Comparison of ENCODE assay signal across 8 cellular contexts in the genomic region with DNA sequence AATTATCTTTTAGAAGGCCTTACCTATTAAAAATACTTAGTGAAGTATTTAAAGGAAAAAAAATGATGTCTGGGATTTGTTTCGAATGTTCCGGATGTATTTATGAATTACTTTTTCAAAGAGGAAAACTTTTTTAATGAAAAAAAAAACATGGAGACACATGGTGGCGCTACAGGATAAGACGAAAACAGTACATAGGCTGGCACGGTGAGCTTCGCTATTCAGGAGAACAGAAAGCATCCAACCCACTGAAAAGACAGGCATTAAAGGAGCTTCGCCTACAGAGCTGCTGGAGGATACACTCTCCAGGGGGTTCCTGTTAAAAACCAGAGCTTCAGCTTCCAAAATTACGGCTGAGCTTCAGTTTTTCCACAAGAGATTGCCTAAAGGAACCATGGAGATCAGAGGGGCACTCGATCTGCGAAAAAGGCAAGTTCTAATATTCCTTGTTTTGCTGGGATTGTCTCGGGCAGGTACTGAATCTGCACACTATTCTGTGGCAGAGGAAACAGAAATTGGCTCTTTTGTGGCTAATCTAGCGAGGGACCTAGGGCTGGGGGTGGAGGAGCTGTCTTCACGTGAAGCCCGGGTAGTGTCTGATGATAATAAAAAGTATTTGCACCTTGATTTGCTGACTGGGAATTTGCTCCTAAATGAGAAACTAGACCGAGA. TPM values are rescaled to one million over a fixed set of nuclear protein-coding genes. Genes with fewer than 3 reads are reported as not detected.
DNase-seq lines count a peak whose midpoint lies in the region; ATAC-seq, FAIRE-seq and TF ChIP-seq lines count a peak whose summit lies in the region.

TSS of gene PCDHB14 (plus strand) at position 232 of the 672 bp plus-strand sequence. CDS start at position 395, 163 bp downstream.

- H3K27ac Mint-ChIP-seq in neural progenitor cell: peak within 1 kb of the TSS; percentile 39

- WGBS in A549 (ENCODE audit: missing lambda C conversion rate): 8% methylated on average over 15 of the region's 15 CpGs

- H3K27me3 ChIP-seq in neural progenitor cell: no peaks in the 10 kb centered on the region

- H3K4me2 ChIP-seq in A549 (peak within 1 kb of the TSS; percentile 55), neural progenitor cell (peak within 1 kb of the TSS; percentile 67)

- H3K36me3 ChIP-seq in neural progenitor cell: peaks cover 6% of the 10 kb centered on the region

- peak; percentile 49 to 55 for TF ChIP-seq RAD21 in A549 (conservative IDR thresholded peaks at IDR 0.05 in 1 of 2, IDR thresholded peaks at IDR 0.05 in 1 of 2)

- TF ChIP-seq CTCF in A549 (IDR thresholded peaks at IDR 0.05): peak; percentile 32; the same call in 2 of the 3 replicates
- peak; percentile 74 for TF ChIP-seq CTCF in neural progenitor cell (IDR thresholded peaks at IDR 0.05)

- POLR2A ChIA-PET in A549 (lab: Yijun Ruan, JAX): interaction anchor here (1.0 kb wide), 1 partner anchor 139 kb away, joined by 3 read pairs; no protein-coding TSS in a partner anchor

- H3K79me2 ChIP-seq in neural progenitor cell (ENCODE audit: low read depth): no peaks in the 10 kb centered on the region

- H3K36me3 Mint-ChIP-seq in neural progenitor cell: peaks cover 6% of the 10 kb centered on the region

- no peaks in the 10 kb centered on the region for H3F3A ChIP-seq in neural progenitor cell (ENCODE audit: low read depth)

- TF ChIP-seq POLR2A in A549 (IDR thresholded peaks at IDR 0.05; ENCODE audit: low read length): no peak

- no peaks in the 10 kb centered on the region for H4K20me1 ChIP-seq in neural progenitor cell (ENCODE audit: low read depth)

- FAIRE-seq in A549 (lab: Jason Lieb, UNC) (no peak), G401.6 (lab: Jason Lieb, UNC) (peak; percentile 94)

- DNase-seq in A549 (ENCODE audit: low read depth in 1 of 2, low spot score in 1 of 2) (peak in 1 of 2 experiments; percentile 36), NCI-H460 (ENCODE audit: extremely low read depth, low read depth) (peak; percentile 48), dermis microvascular lymphatic vessel endothelial cell (ENCODE audit: low read depth in 2 of 2) (peak; percentile 15 to 46), neural progenitor cell (ENCODE audit: low spot score) (peak; percentile 85), cerebellar nuclear complex (lab: John Stamatoyannopoulos, UW) (no peak)

- H3K27me3 Mint-ChIP-seq in neural progenitor cell (ENCODE audit: insufficient read depth, low read depth): peaks cover 2% of the 10 kb centered on the region

- H3K27ac ChIP-seq in A549: no peak within 1 kb of the TSS
- no peak within 1 kb of the TSS for H3K27ac ChIP-seq in neural progenitor cell

- CTCF ChIA-PET in A549 (lab: Yijun Ruan, JAX): interaction anchor here (0.6 to 1.8 kb wide), 14 partner anchors 9 to 395 kb away, joined by 3 to 13 read pairs (median 4); partner anchors contain the start of genes DIAPH1, PCDHA6, PCDHB11 and PCDHB13

- ATAC-seq in A549 (peak in 1 of 2 experiments; percentile 69; a peak in 3 of 6 replicates), HG03108 (IDR thresholded peaks at IDR 0.05; ENCODE audit: unreplicated experiment) (no peak), HG03139 (IDR thresholded peaks at IDR 0.05; ENCODE audit: unreplicated experiment) (no peak)

- H3K4me1 ChIP-seq in A549 (no peaks in the 10 kb centered on the region), neural progenitor cell (no peaks in the 10 kb centered on the region)

- H3K9me3 Mint-ChIP-seq in neural progenitor cell: peaks cover 28% of the 10 kb centered on the region

- peaks cover 30% of the 10 kb centered on the region for H3K9me3 ChIP-seq in A549
- H3K9me3 ChIP-seq in neural progenitor cell (ENCODE audit: low read depth): no peaks in the 10 kb centered on the region

- H2AFZ ChIP-seq in neural progenitor cell (replicated peaks): peak within 1 kb of the TSS; percentile 77

- peak within 1 kb of the TSS; percentile 17; the same call in 1 of the 3 replicates for H3K4me3 ChIP-seq in A549
- H3K4me3 ChIP-seq in neural progenitor cell: peak within 1 kb of the TSS; percentile 39

- no peak within 1 kb of the TSS for H3K9ac ChIP-seq in neural progenitor cell

- TF ChIP-seq EP300 in A549 (IDR thresholded peaks at IDR 0.05): no peak

- peak within 1 kb of the TSS; percentile 78 for H3K4me3 Mint-ChIP-seq in neural progenitor cell

- H3K4me1 Mint-ChIP-seq in neural progenitor cell: peaks cover 5% of the 10 kb centered on the region

TF ChIP-seq in A549, 52 proteins besides CTCF, POLR2A, EP300 and RAD21:
- TF ChIP-seq KDM1A (IDR thresholded peaks at IDR 0.05; ENCODE audit: low read depth): no peak
- TF ChIP-seq, protein P1, sequence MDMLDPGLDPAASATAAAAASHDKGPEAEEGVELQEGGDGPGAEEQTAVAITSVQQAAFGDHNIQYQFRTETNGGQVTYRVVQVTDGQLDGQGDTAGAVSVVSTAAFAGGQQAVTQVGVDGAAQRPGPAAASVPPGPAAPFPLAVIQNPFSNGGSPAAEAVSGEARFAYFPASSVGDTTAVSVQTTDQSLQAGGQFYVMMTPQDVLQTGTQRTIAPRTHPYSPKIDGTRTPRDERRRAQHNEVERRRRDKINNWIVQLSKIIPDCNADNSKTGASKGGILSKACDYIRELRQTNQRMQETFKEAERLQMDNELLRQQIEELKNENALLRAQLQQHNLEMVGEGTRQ (IDR thresholded peaks at IDR 0.05): no peak
- no peak for TF ChIP-seq GATA3 (IDR thresholded peaks at IDR 0.05; ENCODE audit: borderline replicate concordance)
- no peak for TF ChIP-seq FOXS1 (CRISPR knock-in tag; IDR thresholded peaks at IDR 0.05)
- TF ChIP-seq HDAC2 (IDR thresholded peaks at IDR 0.05): no peak
- TF ChIP-seq ELK1 (IDR thresholded peaks at IDR 0.05; ENCODE audit: low read depth, low read length): no peak
- no peak for TF ChIP-seq KDM5A (IDR thresholded peaks at IDR 0.05)
- no peak for TF ChIP-seq ZSCAN20 (CRISPR knock-in tag; IDR thresholded peaks at IDR 0.05)
- no peak for TF ChIP-seq NFE2L2 (conservative IDR thresholded peaks at IDR 0.05; ENCODE audit: low read length)
- no peak for TF ChIP-seq JUNB (IDR thresholded peaks at IDR 0.05)
- TF ChIP-seq EHMT2 (IDR thresholded peaks at IDR 0.05; ENCODE audit: low read depth): no peak
- no peak for TF ChIP-seq JUN (IDR thresholded peaks at IDR 0.05)
- no peak for TF ChIP-seq RCOR1 (IDR thresholded peaks at IDR 0.05; ENCODE audit: low read depth, low read length)
- TF ChIP-seq, protein P2, sequence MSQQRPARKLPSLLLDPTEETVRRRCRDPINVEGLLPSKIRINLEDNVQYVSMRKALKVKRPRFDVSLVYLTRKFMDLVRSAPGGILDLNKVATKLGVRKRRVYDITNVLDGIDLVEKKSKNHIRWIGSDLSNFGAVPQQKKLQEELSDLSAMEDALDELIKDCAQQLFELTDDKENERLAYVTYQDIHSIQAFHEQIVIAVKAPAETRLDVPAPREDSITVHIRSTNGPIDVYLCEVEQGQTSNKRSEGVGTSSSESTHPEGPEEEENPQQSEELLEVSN (IDR thresholded peaks at IDR 0.05; ENCODE audit: borderline replicate concordance, low read depth): no peak

RNA-seq across cellular contexts. Expression of gene PCDHB14, which starts in this region (rescaled TPM):
- polyA plus RNA-seq in A549 (2011; rRNA removed): 0.13 and 0.14 TPM in 2 replicates
- polyA plus RNA-seq in A549 (2012; cell fraction: cytosol; rRNA removed): 0.08 TPM in 2 replicates
- 0.32 and 0.72 TPM in 2 replicates for polyA plus RNA-seq in A549 (2012; cell fraction: nucleus; rRNA removed)
- polyA plus RNA-seq in A549 (2017; fragmentation: RNase III; extraction: RNeasy Plus Mini Kit Qiagen cat#74134 plus additional on column Dnase treatment): 0.05 to 0.12 TPM (median 0.09 TPM) in 3 replicates
- not detected in 2 replicates for polyA minus RNA-seq in A549 (2011; rRNA and poly(A)+ RNA removed)
- 2.7 and 2.8 TPM in 2 replicates for total RNA-seq in NCI-H460 (2014; rRNA removed; shearing (Covaris generic))
- 2.7 and 7.5 TPM in 2 replicates for polyA plus RNA-seq in NCI-H460 (2014; cell fraction: nucleus; rRNA removed)
- 0.51 and 1.3 TPM in 2 replicates for total RNA-seq in dermis microvascular lymphatic vessel endothelial cell
- 7.2 and 7.4 TPM in 2 replicates for total RNA-seq in neural progenitor cell (ENCODE audit: low replicate concordance)

Comparison
In these comparisons a context has a peak if more than half of its experiments do, and no peak if none do; other contexts are left out.
1. DNase-seq: peak in NCI-H460 (single experiment), dermis microvascular lymphatic vessel endothelial cell (2 of 2) and neural progenitor cell (single experiment); none in cerebellar nuclear complex (0 of 2).